In the genomic region with DNA sequence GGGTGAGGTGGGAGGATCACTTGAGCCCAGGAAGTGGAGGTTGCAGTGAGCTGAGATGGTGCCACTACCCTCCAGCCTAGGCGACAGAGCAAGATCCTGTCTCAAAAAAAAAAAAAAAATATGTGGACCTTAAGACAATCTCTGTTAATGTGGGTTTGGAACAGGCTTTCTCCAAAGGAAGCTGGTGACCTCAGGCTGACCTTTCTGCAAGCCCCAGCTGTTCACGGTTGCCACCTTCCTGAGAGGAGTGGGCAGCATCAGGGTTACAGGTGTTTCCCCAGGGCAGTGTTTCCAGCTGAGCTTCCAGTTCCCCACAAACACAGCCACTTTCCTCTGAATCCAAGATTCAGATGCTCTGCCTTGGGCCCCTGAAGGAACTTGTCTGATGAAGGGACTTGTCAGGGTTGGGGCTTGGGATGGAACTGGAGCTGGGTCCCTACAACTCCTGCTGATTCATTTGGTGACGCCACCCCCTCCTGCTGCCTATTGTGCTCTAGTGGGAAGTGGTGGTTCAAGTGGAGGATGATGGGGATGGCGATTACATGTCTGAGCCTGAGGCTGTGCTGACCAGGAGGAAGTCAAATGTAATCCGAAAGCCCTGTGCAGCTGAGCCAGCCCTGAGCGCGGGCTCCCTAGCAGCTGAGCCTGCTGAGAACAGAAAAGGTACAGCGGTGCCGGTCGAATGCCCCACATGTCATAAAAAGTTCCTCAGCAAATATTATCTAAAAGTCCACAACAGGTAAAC, we compare ENCODE assay signal across 8 cellular contexts. TPM values are rescaled to one million over a fixed set of nuclear protein-coding genes. Genes with fewer than 3 reads are reported as not detected.
DNase-seq lines count a peak whose midpoint lies in the region; ATAC-seq and TF ChIP-seq lines count a peak whose summit lies in the region.

No MANE protein-coding gene starts in this region.

- H3K36me3 Mint-ChIP-seq in activated T-cell treated with anti-CD3 and anti-CD28 coated beads, Interleukin-2, amount 50 U/mL, for 72 hours (ENCODE audit: insufficient read depth in 2 of 2): peaks cover 0 to 1% of the 10 kb centered on the region in 2 donors

- no peaks in the 10 kb centered on the region for H3K36me3 ChIP-seq in transverse colon

- no peak for TF ChIP-seq EP300 in transverse colon (IDR thresholded peaks at IDR 0.05; ENCODE audit: low read depth)

- no peaks in the 10 kb centered on the region for H3K27me3 Mint-ChIP-seq in activated T-cell treated with anti-CD3 and anti-CD28 coated beads, Interleukin-2, amount 50 U/mL, for 72 hours (ENCODE audit: low read depth)

- intact Hi-C loops in transverse colon (cut with DNase I; ENCODE audit: low total_unique reads): no loop called here

- TF ChIP-seq CTCF in fibroblast of the aortic adventitia (IDR thresholded peaks at IDR 0.05; ENCODE audit: insufficient read depth, low read length) (no peak), transverse colon (IDR thresholded peaks at IDR 0.05) (no peak)

- no peak for DNase-seq in activated T-cell treated with anti-CD3 and anti-CD28 coated beads, Interleukin-2, amount 50 U/mL, for 72 hours
- no peak for DNase-seq in activated T-cell treated with anti-CD3 and anti-CD28 coated beads, Interleukin-2, amount 50 U/mL, for 48 hours
- DNase-seq in fibroblast of the aortic adventitia (ENCODE audit: low read depth): no peak
- peak; percentile 31 for DNase-seq in transverse colon
- DNase-seq in OCI-M2 (lab: John Stamatoyannopoulos, UW; ENCODE audit: unreplicated experiment): no peak
- no peak for DNase-seq in middle frontal gyrus (ENCODE audit: extremely low spot score, low spot score)

- peaks cover 17 to 37% (median 35%) of the 10 kb centered on the region in 4 donors for H3K4me1 ChIP-seq in transverse colon

- H3K4me3 ChIP-seq in fibroblast of the aortic adventitia (ENCODE audit: low read depth, low read length): peak overlapping the region; percentile 9
- peak overlapping the region in 1 of 4 donors; percentile 98 for H3K4me3 ChIP-seq in transverse colon

- H3K9me3 Mint-ChIP-seq in activated T-cell treated with anti-CD3 and anti-CD28 coated beads, Interleukin-2, amount 50 U/mL, for 72 hours: no peaks in the 10 kb centered on the region

- peak overlapping the region; percentile 96 to 98 for H3K4me3 Mint-ChIP-seq in activated T-cell treated with anti-CD3 and anti-CD28 coated beads, Interleukin-2, amount 50 U/mL, for 72 hours

- in situ Hi-C loops in transverse colon (cut with MboI; ENCODE audit: low pct_ligation_motif_present in 1 of 4, low pct_unique_long_range_greater_than_20kb in 1 of 4, low sequenced_read_pairs in 3 of 4): no loop called here

- H3K27me3 ChIP-seq in transverse colon: no peaks in the 10 kb centered on the region

- WGBS in transverse colon (ENCODE audit: low coverage in 1 of 2), 2 donors: 44 to 49% methylated on average over 9 to 10 of the region's 10 CpGs

- H3K9me3 ChIP-seq in transverse colon: no peaks in the 10 kb centered on the region

- no peak for ATAC-seq in activated T-cell treated with anti-CD3 and anti-CD28 coated beads, Interleukin-2, amount 50 U/mL, for 72 hours (replicated peaks in 1 of 2)
- no peak for ATAC-seq in GM18870 (IDR thresholded peaks at IDR 0.05; ENCODE audit: unreplicated experiment)

- H3K4me1 Mint-ChIP-seq in activated T-cell treated with anti-CD3 and anti-CD28 coated beads, Interleukin-2, amount 50 U/mL, for 72 hours (ENCODE audit: low read depth): peaks cover 44% of the 10 kb centered on the region

- H3K27ac ChIP-seq in transverse colon: peak overlapping the region; percentile 89 to 98 (median 96)

- TF ChIP-seq POLR2A in Raji (IDR thresholded peaks at IDR 0.05; ENCODE audit: insufficient read depth, low read depth, low read length): 0 out of 2 replicates have a peak, but pooled peaks have one; percentile 12
- no peak for TF ChIP-seq POLR2A in transverse colon (IDR thresholded peaks at IDR 0.05)

- no peak overlapping the region for H3K27ac Mint-ChIP-seq in activated T-cell treated with anti-CD3 and anti-CD28 coated beads, Interleukin-2, amount 50 U/mL, for 72 hours

RNA-seq across cellular contexts. Expression of a gene that starts 1.9 kb away (rescaled TPM):
- 10 to 100 TPM; 39.2 to 50.6 TPM for total RNA-seq in activated T-cell treated with anti-CD3 and anti-CD28 coated beads, Interleukin-2, amount 50 U/mL, for 72 hours
- total RNA-seq in fibroblast of the aortic adventitia (ENCODE audit: low replicate concordance): 7.7 and 26.4 TPM in 2 replicates
- total RNA-seq in transverse colon: 10 to 100 TPM; 18.3 to 37.7 (median 30.5) TPM

RNA-seq across cellular contexts. Expression of a gene that starts 20.9 kb away (rescaled TPM):
- total RNA-seq in activated T-cell treated with anti-CD3 and anti-CD28 coated beads, Interleukin-2, amount 50 U/mL, for 72 hours: 10 to 100 TPM; 24.2 to 26.1 TPM
- total RNA-seq in fibroblast of the aortic adventitia (ENCODE audit: low replicate concordance): 40.8 and 78.4 TPM in 2 replicates
- 10 to 100 TPM; 23.6 to 67.7 (median 36.1) TPM for total RNA-seq in transverse colon

RNA-seq across cellular contexts. Expression of a gene that starts 26.6 kb away (rescaled TPM):
- total RNA-seq in activated T-cell treated with anti-CD3 and anti-CD28 coated beads, Interleukin-2, amount 50 U/mL, for 72 hours: not detected
- not detected in 2 replicates for total RNA-seq in fibroblast of the aortic adventitia (ENCODE audit: low replicate concordance)
- total RNA-seq in transverse colon: under 1 TPM in 1 of 4 donors, not detected in 3; 0.48 TPM

RNA-seq across cellular contexts. Expression of a gene that starts 27.4 kb away (rescaled TPM):
- total RNA-seq in activated T-cell treated with anti-CD3 and anti-CD28 coated beads, Interleukin-2, amount 50 U/mL, for 72 hours: 10 to 100 TPM; 35.8 to 42.3 TPM
- 32.0 and 44.9 TPM in 2 replicates for total RNA-seq in fibroblast of the aortic adventitia (ENCODE audit: low replicate concordance)
- total RNA-seq in transverse colon: 10 to 100 TPM in 2 of 4 donors, 1 to 10 TPM in 2; 8.0 to 30.0 (median 13.8) TPM

RNA-seq across cellular contexts. Expression of a gene that starts 31.8 kb away (rescaled TPM):
- total RNA-seq in activated T-cell treated with anti-CD3 and anti-CD28 coated beads, Interleukin-2, amount 50 U/mL, for 72 hours: 10 to 100 TPM; 16.5 to 19.3 TPM
- total RNA-seq in fibroblast of the aortic adventitia (ENCODE audit: low replicate concordance): 14.7 and 24.3 TPM in 2 replicates
- total RNA-seq in transverse colon: 10 to 100 TPM in 2 of 4 donors, 1 to 10 TPM in 2; 8.7 to 17.3 (median 10.3) TPM
